ENCODE assay signal across 7 cellular contexts in the genomic region with DNA sequence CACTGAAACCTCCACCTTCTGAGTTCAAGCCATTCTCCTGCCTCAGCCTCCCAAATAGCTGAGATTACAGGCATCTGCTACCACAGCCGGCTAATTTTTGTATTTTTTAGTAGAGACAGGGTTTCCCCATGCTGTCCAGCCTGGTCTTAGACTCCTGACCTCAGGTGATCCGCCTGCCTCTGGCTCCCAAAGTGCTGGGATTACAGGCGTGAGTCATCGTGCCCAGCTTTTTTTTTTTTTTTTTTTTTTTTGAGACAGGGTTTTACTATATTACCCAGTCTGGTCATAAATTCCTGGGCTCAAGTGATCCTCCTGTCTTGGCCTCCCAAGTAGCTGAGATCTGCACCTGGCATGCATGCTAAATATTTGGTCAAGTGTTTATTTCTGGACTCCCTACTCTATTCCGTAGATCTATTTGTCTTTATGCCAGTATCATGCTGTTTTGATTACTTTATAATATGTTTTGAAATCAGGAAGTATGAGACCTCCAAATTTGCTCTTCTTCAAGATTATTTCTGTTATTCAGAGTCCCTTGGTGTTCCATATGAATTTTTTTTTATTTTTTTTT. TPM values are rescaled to one million over a fixed set of nuclear protein-coding genes. Genes with fewer than 3 reads are reported as not detected.
DNase-seq lines count a peak whose midpoint lies in the region; ATAC-seq and TF ChIP-seq lines count a peak whose summit lies in the region.
"Not testable (repeated sequence)": the region's sequence is repeated elsewhere in the genome, so short reads cannot be mapped to it uniquely, and the experiment has no call there.

No MANE protein-coding gene starts in this region.

- not testable (repeated sequence) for H3K4me3 ChIP-seq in AG10803 (ENCODE audit: low read length); gastroesophageal sphincter; left lung; gastrocnemius medialis

- not testable (repeated sequence) for TF ChIP-seq EP300 in gastroesophageal sphincter (IDR thresholded peaks at IDR 0.05)

- ATAC-seq in gastroesophageal sphincter, result peak; percentile 83
- peak; percentile 32 for ATAC-seq in left lung
- ATAC-seq in gastrocnemius medialis, result peak; percentile 74 to 79

- not testable (repeated sequence) for H3K9me3 ChIP-seq in gastroesophageal sphincter, left lung, gastrocnemius medialis

- TF ChIP-seq CTCF in AG10803 (conservative IDR thresholded peaks at IDR 0.05; ENCODE audit: low read length); gastroesophageal sphincter (IDR thresholded peaks at IDR 0.05); left lung (IDR thresholded peaks at IDR 0.05); gastrocnemius medialis (IDR thresholded peaks at IDR 0.05 in 4 of 5, conservative IDR thresholded peaks at IDR 0.05 in 1 of 5): not testable (repeated sequence)

- DNase-seq in AG10803 (ENCODE audit: low read depth) (peak; percentile 18), HCEC 1CT (peak; percentile 0), M059J (ENCODE audit: low read depth) (peak; percentile 51), amniotic epithelial cell (ENCODE audit: low read depth) (peak; percentile 36)
- not testable (repeated sequence) for DNase-seq in left lung, gastrocnemius medialis

- H3K4me1 ChIP-seq in gastroesophageal sphincter, left lung, gastrocnemius medialis: not testable (repeated sequence)

- not testable (repeated sequence) for TF ChIP-seq POLR2A in gastroesophageal sphincter (IDR thresholded peaks at IDR 0.05); gastrocnemius medialis (IDR thresholded peaks at IDR 0.05)

- in situ Hi-C loops in gastrocnemius medialis (cut with MboI; ENCODE audit: low sequenced_read_pairs in 4 of 4), result not testable (repeated sequence)

- H3K27me3 ChIP-seq in gastroesophageal sphincter, left lung, gastrocnemius medialis: not testable (repeated sequence)

- intact Hi-C loops in left lung (cut with DNase I); gastrocnemius medialis (cut with DNase I; ENCODE audit: low total_unique reads): not testable (repeated sequence)

- 7 to 60% methylated on average over 1 of the region's 5 CpGs for WGBS in gastroesophageal sphincter (ENCODE audit: low coverage in 1 of 2), 2 donors

- H3K27ac ChIP-seq in gastroesophageal sphincter (peak overlapping the region in 1 of 4 donors; percentile 6), gastrocnemius medialis (peak overlapping the region; percentile 21 to 57 (median 38))
- H3K27ac ChIP-seq in left lung, result not testable (repeated sequence)

- H3K36me3 ChIP-seq in gastroesophageal sphincter, left lung, gastrocnemius medialis: not testable (repeated sequence)

RNA-seq across cellular contexts. Expression of gene GTF2IRD2B, which starts 22.6 kb away (rescaled TPM):
- total RNA-seq in M059J (2014; rRNA removed; shearing (Covaris generic)), result 27.0 and 29.2 TPM in 2 replicates
- total RNA-seq in gastroesophageal sphincter (100 to 1,000 TPM in 1 of 4 donors, 10 to 100 TPM in 3; 60.1 to 106 (median 71.2) TPM), left lung (10 to 100 TPM; 30.3 to 33.1 TPM), gastrocnemius medialis (10 to 100 TPM; 49.7 to 64.7 (median 60.1) TPM)

RNA-seq across cellular contexts. Expression of gene RCC1L, which starts 41.4 kb away (rescaled TPM):
- 37.5 and 69.1 TPM in 2 replicates for total RNA-seq in M059J (2014; rRNA removed; shearing (Covaris generic))
- total RNA-seq in gastroesophageal sphincter (10 to 100 TPM; 49.5 to 75.0 (median 60.8) TPM), left lung (10 to 100 TPM; 37.8 to 39.1 TPM), gastrocnemius medialis (100 to 1,000 TPM in 1 of 4 donors, 10 to 100 TPM in 3; 52.7 to 101 (median 61.0) TPM)

Comparison
In these comparisons a context has a peak if more than half of its experiments do, and no peak if none do; other contexts are left out.
1. ATAC-seq: peak in every context shown above with its lines; median percentile 83 in gastroesophageal sphincter; 76 in gastrocnemius medialis; 32 in left lung.